Comparison of ENCODE assay signal across 1 cellular context in genomic region chr7:156474241-156474743, GRCh38.
TF ChIP-seq lines count a peak whose summit lies in the region.

No MANE protein-coding gene starts in this region.

TF ChIP-seq in HepG2, 621 proteins besides CTCF, POLR2A, EP300 and RAD21 (continued from another document and continues in another):
- TF ChIP-seq ZNF12 (CRISPR knock-in tag; IDR thresholded peaks at IDR 0.05) (no peak), ZNF234 (CRISPR knock-in tag; conservative IDR thresholded peaks at IDR 0.05) (no peak), FOXP1 (IDR thresholded peaks at IDR 0.05) (no peak), FOXP1 (CRISPR knock-in tag; IDR thresholded peaks at IDR 0.05) (peak; percentile 77), ZBTB8A (CRISPR knock-in tag; IDR thresholded peaks at IDR 0.05; ENCODE audit: borderline replicate concordance, low read depth) (no peak), FOSL1 (CRISPR knock-in tag; IDR thresholded peaks at IDR 0.05; ENCODE audit: borderline replicate concordance) (peak; percentile 89), DPF2 (CRISPR knock-in tag; IDR thresholded peaks at IDR 0.05; ENCODE audit: borderline replicate concordance, low read depth) (peak; percentile 45; the same call in 1 of the 2 replicates), BORCS8-MEF2B (CRISPR knock-in tag; IDR thresholded peaks at IDR 0.05) (no peak), GLI4 (CRISPR knock-in tag; IDR thresholded peaks at IDR 0.05; ENCODE audit: borderline replicate concordance) (no peak), BRF2 (CRISPR knock-in tag; IDR thresholded peaks at IDR 0.05) (no peak), TEF (CRISPR knock-in tag; IDR thresholded peaks at IDR 0.05) (no peak), ATF3 (CRISPR knock-in tag; IDR thresholded peaks at IDR 0.05) (peak; percentile 81), TGIF2 (CRISPR knock-in tag; IDR thresholded peaks at IDR 0.05) (peak; percentile 69; the same call in 1 of the 2 replicates), ZNF430 (CRISPR knock-in tag; IDR thresholded peaks at IDR 0.05) (no peak), FOXP4 (CRISPR knock-in tag; IDR thresholded peaks at IDR 0.05) (peak; percentile 69), SP5 (CRISPR knock-in tag; IDR thresholded peaks at IDR 0.05; ENCODE audit: borderline replicate concordance, low read depth) (no peak), ZNF629 (CRISPR knock-in tag; conservative IDR thresholded peaks at IDR 0.05) (no peak), PHF21A (CRISPR knock-in tag; IDR thresholded peaks at IDR 0.05) (peak; percentile 53; the same call in 1 of the 2 replicates), UBTF (CRISPR knock-in tag; IDR thresholded peaks at IDR 0.05) (no peak), ATAD3A (CRISPR knock-in tag; IDR thresholded peaks at IDR 0.05) (no peak), ZNF3 (CRISPR knock-in tag; IDR thresholded peaks at IDR 0.05) (no peak), ZNF24 (IDR thresholded peaks at IDR 0.05) (no peak), NCOA2 (CRISPR knock-in tag; IDR thresholded peaks at IDR 0.05) (peak; percentile 64), NFYC (CRISPR knock-in tag; IDR thresholded peaks at IDR 0.05) (0 out of 2 replicates have a peak, but pooled peaks have one; percentile 32), JARID2 (CRISPR knock-in tag; IDR thresholded peaks at IDR 0.05; ENCODE audit: insufficient replicate concordance) (no peak), NCOA1 (CRISPR knock-in tag; IDR thresholded peaks at IDR 0.05) (no peak), GATAD1 (CRISPR knock-in tag; IDR thresholded peaks at IDR 0.05) (peak; percentile 18; the same call in 1 of the 2 replicates), ETV5 (CRISPR knock-in tag; IDR thresholded peaks at IDR 0.05; ENCODE audit: borderline replicate concordance) (peak; percentile 83; the same call in 1 of the 2 replicates), KDM3A (CRISPR knock-in tag; IDR thresholded peaks at IDR 0.05; ENCODE audit: low read depth) (no peak), SUZ12 (IDR thresholded peaks at IDR 0.05; ENCODE audit: low read depth, low read length) (no peak), ETS1 (CRISPR knock-in tag; IDR thresholded peaks at IDR 0.05) (no peak), HOXA9 (CRISPR knock-in tag; IDR thresholded peaks at IDR 0.05; ENCODE audit: borderline replicate concordance) (no peak), GMEB2 (CRISPR knock-in tag; IDR thresholded peaks at IDR 0.05; ENCODE audit: low read depth) (no peak), ZNF646 (CRISPR knock-in tag; IDR thresholded peaks at IDR 0.05) (0 out of 2 replicates have a peak, but pooled peaks have one; percentile 39), HOMEZ (CRISPR knock-in tag; IDR thresholded peaks at IDR 0.05; ENCODE audit: low read depth) (peak; percentile 89), YEATS4 (CRISPR knock-in tag; IDR thresholded peaks at IDR 0.05; ENCODE audit: borderline replicate concordance) (peak; percentile 59; the same call in 1 of the 2 replicates), GZF1 (CRISPR knock-in tag; IDR thresholded peaks at IDR 0.05) (no peak), EHMT2 (IDR thresholded peaks at IDR 0.05; ENCODE audit: borderline replicate concordance, low read depth, low read length) (0 out of 2 replicates have a peak, but pooled peaks have one; percentile 45), ZNF337 (CRISPR knock-in tag; IDR thresholded peaks at IDR 0.05; ENCODE audit: borderline replicate concordance, low read depth) (no peak), ZBTB14 (CRISPR knock-in tag; IDR thresholded peaks at IDR 0.05) (no peak), FOXO4 (CRISPR knock-in tag; conservative IDR thresholded peaks at IDR 0.05) (no peak), ELF3 (CRISPR knock-in tag; IDR thresholded peaks at IDR 0.05) (peak; percentile 82), TMF1 (CRISPR knock-in tag; IDR thresholded peaks at IDR 0.05; ENCODE audit: low read depth) (no peak)
